Comparison of ENCODE assay signal across 11 cellular contexts in genomic region chr1:77039739-77040138, GRCh38.
DNase-seq lines count a peak whose midpoint lies in the region; TF ChIP-seq lines count a peak whose summit lies in the region.
"Had no signal": no experiment of that assay in that cellular context is flagged by ENCODE, and none has a peak within 500 bp of the region (broad histone marks: within the 10 kb centered on the region; RNA-seq: fewer than 3 reads in every experiment).

No MANE protein-coding gene starts in this region.

- peaks cover 52% of the 10 kb centered on the region for H3K4me1 Mint-ChIP-seq in brain

- intact Hi-C loops in uterus (cut with DNase I; ENCODE audit: low total_unique reads): no loop called here

- H3K36me3 Mint-ChIP-seq in brain: peaks cover 5% of the 10 kb centered on the region

- H3K9me3 Mint-ChIP-seq in brain: peaks cover 3 to 5% (median 5%) of the 10 kb centered on the region in 5 experiments

- TF ChIP-seq CTCF in brain (conservative IDR thresholded peaks at IDR 0.05): no peak
- no peak for TF ChIP-seq CTCF in uterus (IDR thresholded peaks at IDR 0.05)

- DNase-seq in DMS53 (lab: John Stamatoyannopoulos, UW) (peak; percentile 43), DMS53 treated with DMSO at 0.1 percent for 48 hours (lab: John Stamatoyannopoulos, UW; ENCODE audit: unreplicated experiment) (no peak), kidney tubule cell (ENCODE audit: low spot score) (peak; percentile 94), uterus (peak; percentile 58 to 62), KBM-7 (no peak), NCI-H1105 (lab: John Stamatoyannopoulos, UW) (no peak), cerebellum (ENCODE audit: low spot score) (no peak)
- DNase-seq: MM.1S, pancreas had no signal

- no peaks in the 10 kb centered on the region for H3K27me3 Mint-ChIP-seq in brain

- no peaks in the 10 kb centered on the region for H3K27me3 ChIP-seq in uterus
- H3K27me3 ChIP-seq: pancreas had no signal

- H3K9me3 ChIP-seq in uterus: no peaks in the 10 kb centered on the region
- H3K9me3 ChIP-seq: pancreas had no signal

- H3K4me1 ChIP-seq in uterus: no peaks in the 10 kb centered on the region
- H3K4me1 ChIP-seq: pancreas had no signal

- H3K4me3 Mint-ChIP-seq in brain: no peak overlapping the region

- no peaks in the 10 kb centered on the region for H3K36me3 ChIP-seq in uterus
- H3K36me3 ChIP-seq: pancreas had no signal

- H3K4me3 ChIP-seq in uterus: no peak overlapping the region
- H3K4me3 ChIP-seq: pancreas had no signal

- in situ Hi-C loops in KBM-7 (cut with MboI; ENCODE audit: low pct_unique_long_range_greater_than_20kb, low sequenced_read_pairs): no loop called here

- H3K27ac ChIP-seq in uterus: peak overlapping the region in 1 of 2 donors; percentile 45
- H3K27ac ChIP-seq: 22Rv1, pancreas had no signal

- peak overlapping the region in 3 of 5 experiments; percentile 35 to 84 (median 64) for H3K27ac Mint-ChIP-seq in brain

- no peak for TF ChIP-seq POLR2A in uterus (IDR thresholded peaks at IDR 0.05)

Comparison
In these comparisons a context has a peak if more than half of its experiments do, and no peak if none do; other contexts are left out.
1. DNase-seq: peak in DMS53 (single experiment), kidney tubule cell (single experiment) and uterus (2 of 2); none in DMS53 treated with DMSO at 0.1 percent for 48 hours (single experiment), KBM-7 (single experiment), NCI-H1105 (single experiment) and cerebellum (single experiment).